In genomic region chr2:86507600-86507999, GRCh38 we compare ENCODE assay signal across 1 cellular context.
TF ChIP-seq lines count a peak whose summit lies in the region.

No MANE protein-coding gene starts in this region.

TF ChIP-seq in GM23338, 12 proteins besides CTCF, POLR2A, EP300 and RAD21 (continued from another document):
- TF ChIP-seq ZNF462 (CRISPR knock-in tag; IDR thresholded peaks at IDR 0.05) (no peak), EZH2 (IDR thresholded peaks at IDR 0.05; ENCODE audit: low read depth, unreplicated experiment) (no peak), ZNF331 (CRISPR knock-in tag; IDR thresholded peaks at IDR 0.05; ENCODE audit: low read depth) (no peak), EZH2phosphoT487 (IDR thresholded peaks at IDR 0.05; ENCODE audit: unreplicated experiment) (no peak), ETS1 (IDR thresholded peaks at IDR 0.05) (no peak), POLR2AphosphoS5 (IDR thresholded peaks at IDR 0.05; ENCODE audit: low read depth) (no peak), STAT1 (IDR thresholded peaks at IDR 0.05; ENCODE audit: unreplicated experiment) (no peak), ZNF114 (CRISPR knock-in tag; IDR thresholded peaks at IDR 0.05) (no peak), NANOG (IDR thresholded peaks at IDR 0.05; ENCODE audit: borderline replicate concordance) (no peak)
